Comparison of ENCODE assay signal across 9 cellular contexts in the genomic region with DNA sequence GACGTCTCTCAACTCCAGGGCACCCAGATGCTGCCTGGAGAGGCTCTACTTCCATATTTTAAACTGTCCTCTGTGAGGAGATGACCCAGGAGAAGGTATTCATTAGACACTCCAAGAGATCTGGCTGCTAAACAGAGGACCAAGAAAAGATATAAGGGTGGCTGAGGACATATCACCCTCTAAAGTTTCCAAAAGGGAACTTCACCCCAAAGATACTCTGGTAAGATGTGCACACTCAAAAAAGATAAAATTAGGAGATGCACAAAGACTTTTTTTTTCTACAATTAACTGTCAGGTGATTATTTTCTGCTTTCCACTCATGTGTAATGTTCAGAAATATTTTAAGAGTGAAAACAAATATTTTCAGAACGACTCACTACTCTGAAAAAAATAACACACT. TPM values are rescaled to one million over a fixed set of nuclear protein-coding genes. Genes with fewer than 3 reads are reported as not detected.
DNase-seq lines count a peak whose midpoint lies in the region; ATAC-seq and TF ChIP-seq lines count a peak whose summit lies in the region.
"Had no signal": no experiment of that assay in that cellular context is flagged by ENCODE, and none has a peak within 500 bp of the region (broad histone marks: within the 10 kb centered on the region; RNA-seq: fewer than 3 reads in every experiment).

No MANE protein-coding gene starts in this region.

- no peaks in the 10 kb centered on the region for H3K4me1 ChIP-seq in HUES6 (ENCODE audit: control insufficient read depth, insufficient read depth, low read length)
- H3K4me1 ChIP-seq in mesendoderm (ENCODE audit: control insufficient read depth, low read depth, low read length), result no peaks in the 10 kb centered on the region
- H3K4me1 ChIP-seq in upper lobe of left lung, result peaks cover 11 to 14% (median 12%) of the 10 kb centered on the region in 4 donors

- H3K4me3 Mint-ChIP-seq in activated naive CD8-positive, alpha-beta T cell treated with anti-CD3 and anti-CD28 coated beads, Interleukin-2, amount 10 ng/mL, durations not matched to agents 7 days and 5 days, result peak overlapping the region; percentile 86

- no peak for TF ChIP-seq POLR2A in upper lobe of left lung (IDR thresholded peaks at IDR 0.05)

- H3K36me3 ChIP-seq in HUES6 (ENCODE audit: control insufficient read depth, insufficient read depth, low read length), result peaks cover 21% of the 10 kb centered on the region
- no peaks in the 10 kb centered on the region for H3K36me3 ChIP-seq in mesendoderm (ENCODE audit: control insufficient read depth, insufficient read depth, low read length)
- no peaks in the 10 kb centered on the region for H3K36me3 ChIP-seq in upper lobe of left lung

- H3K4me1 Mint-ChIP-seq in activated naive CD8-positive, alpha-beta T cell treated with anti-CD3 and anti-CD28 coated beads, Interleukin-2, amount 10 ng/mL, durations not matched to agents 7 days and 5 days, result peaks cover 21% of the 10 kb centered on the region

- 0 out of 2 replicates have a peak, but pooled peaks have one; percentile 3 for TF ChIP-seq CTCF in C4-2B (conservative IDR thresholded peaks at IDR 0.05)
- TF ChIP-seq CTCF in upper lobe of left lung (IDR thresholded peaks at IDR 0.05), result no peak

- peaks cover 5% of the 10 kb centered on the region for H3K27me3 Mint-ChIP-seq in activated naive CD8-positive, alpha-beta T cell treated with anti-CD3 and anti-CD28 coated beads, Interleukin-2, amount 10 ng/mL, durations not matched to agents 7 days and 5 days

- peaks cover 15% of the 10 kb centered on the region for H3K9me3 Mint-ChIP-seq in activated naive CD8-positive, alpha-beta T cell treated with anti-CD3 and anti-CD28 coated beads, Interleukin-2, amount 10 ng/mL, durations not matched to agents 7 days and 5 days

- H4K5ac ChIP-seq in mesendoderm (ENCODE audit: low read length), result no peak overlapping the region

- H3K27me3 ChIP-seq in HUES6 (ENCODE audit: control insufficient read depth, insufficient read depth, low read length) (no peaks in the 10 kb centered on the region), mesendoderm (ENCODE audit: insufficient read depth, low read length, poor library complexity) (no peaks in the 10 kb centered on the region), upper lobe of left lung (no peaks in the 10 kb centered on the region)

- no peak overlapping the region for H3K9ac ChIP-seq in HUES6 (ENCODE audit: low read length)
- no peak overlapping the region for H3K9ac ChIP-seq in mesendoderm (ENCODE audit: low read length)

- H3K4ac ChIP-seq in mesendoderm (ENCODE audit: low read depth, low read length), result peak overlapping the region; percentile 66

- no peak overlapping the region for H2BK5ac ChIP-seq in mesendoderm (ENCODE audit: low read length)

- H3K27ac ChIP-seq in C4-2B (no peak overlapping the region), HUES6 (ENCODE audit: low read depth, low read length) (no peak overlapping the region), mesendoderm (ENCODE audit: low read depth, low read length) (no peak overlapping the region), upper lobe of left lung (no peak overlapping the region)

- peaks cover 41% of the 10 kb centered on the region for H3K79me2 ChIP-seq in mesendoderm (ENCODE audit: control insufficient read depth, insufficient read depth, low read length)

- no peak overlapping the region for H3K18ac ChIP-seq in mesendoderm (ENCODE audit: low read length)

- peaks cover 13% of the 10 kb centered on the region for H3K79me1 ChIP-seq in mesendoderm (ENCODE audit: low read length)

- no peak for TF ChIP-seq EP300 in upper lobe of left lung (IDR thresholded peaks at IDR 0.05)

- ATAC-seq in activated naive CD8-positive, alpha-beta T cell treated with anti-CD3 and anti-CD28 coated beads, Interleukin-2, amount 10 ng/mL, durations not matched to agents 7 days and 5 days (ENCODE audit: low read depth), result no peak
- no peak for ATAC-seq in upper lobe of left lung (ENCODE audit: low FRiP score in 2 of 2)

- no peak overlapping the region for H3K27ac Mint-ChIP-seq in activated naive CD8-positive, alpha-beta T cell treated with anti-CD3 and anti-CD28 coated beads, Interleukin-2, amount 10 ng/mL, durations not matched to agents 7 days and 5 days

- no CpG with 5 or more reads among the region's 2 CpGs for WGBS in mesendoderm (ENCODE audit: extremely low coverage, insufficient coverage, low lambda C conversion rate)
- WGBS in upper lobe of left lung, 2 donors, result 69 to 71% methylated on average over 2 of the region's 2 CpGs

- H2AK5ac ChIP-seq in mesendoderm (ENCODE audit: low read length), result no peak overlapping the region

- peak overlapping the region; percentile 3 for H3K4me2 ChIP-seq in mesendoderm (ENCODE audit: low read length)

- H3K56ac ChIP-seq in mesendoderm (ENCODE audit: low read length), result no peak overlapping the region

- peaks cover 14% of the 10 kb centered on the region for H3K36me3 Mint-ChIP-seq in activated naive CD8-positive, alpha-beta T cell treated with anti-CD3 and anti-CD28 coated beads, Interleukin-2, amount 10 ng/mL, durations not matched to agents 7 days and 5 days

- peaks cover 38% of the 10 kb centered on the region for H3K9me3 ChIP-seq in HUES6 (ENCODE audit: control insufficient read depth, insufficient read depth, low read depth, low read length)
- peaks cover 0 to 3% (median 0%) of the 10 kb centered on the region in 4 donors for H3K9me3 ChIP-seq in upper lobe of left lung

- POLR2A ChIA-PET in activated naive CD8-positive, alpha-beta T cell treated with anti-CD3 and anti-CD28 coated beads, Interleukin-2, amount 10 ng/mL, durations not matched to agents 7 days and 5 days (lab: Charles Lee), result no interaction called here

- H2BK120ac ChIP-seq in mesendoderm (ENCODE audit: low read depth, low read length), result no peak overlapping the region

- no peak for DNase-seq in activated naive CD8-positive, alpha-beta T cell treated with anti-CD3 and anti-CD28 coated beads, Interleukin-2, amount 10 ng/mL, durations not matched to agents 7 days and 5 days
- DNase-seq in mesendoderm (no peak), upper lobe of left lung (no peak), NK-92 (lab: John Stamatoyannopoulos, UW; ENCODE audit: unreplicated experiment) (no peak), LoVo (ENCODE audit: low spot score) (no peak), islet precursor cell (no peak)
- DNase-seq: stimulated activated CD4-positive, alpha-beta T cell treated with anti-CD3 and anti-CD28 coated beads, Interleukin-4, amount 100 ng/mL, for 4 hours had no signal

- H4K8ac ChIP-seq in mesendoderm (ENCODE audit: low read depth, low read length), result no peak overlapping the region

- H3K23ac ChIP-seq in mesendoderm (ENCODE audit: low read length), result no peak overlapping the region

- H2BK15ac ChIP-seq in mesendoderm (replicated peaks; ENCODE audit: low read depth), result no peak overlapping the region

- H3K4me3 ChIP-seq in HUES6 (ENCODE audit: low read depth, low read length) (peak overlapping the region; percentile 94), mesendoderm (ENCODE audit: low read length) (no peak overlapping the region), upper lobe of left lung (peak overlapping the region in 1 of 4 donors; percentile 86)

RNA-seq across cellular contexts. Expression of gene ZNF670, which starts 1.4 kb away (rescaled TPM):
- 1 to 10 TPM; 1.5 to 1.6 TPM for total RNA-seq in activated naive CD8-positive, alpha-beta T cell treated with anti-CD3 and anti-CD28 coated beads, Interleukin-2, amount 10 ng/mL, durations not matched to agents 7 days and 5 days
- 6.5 TPM for polyA plus RNA-seq in mesendoderm (2013, experiment 1 of 2)
- 5.9 TPM for polyA plus RNA-seq in mesendoderm (2013, experiment 2 of 2)
- 1 to 10 TPM in 5 of 6 donors, under 1 TPM in 1; 0.67 to 4.7 (median 2.3) TPM for total RNA-seq in upper lobe of left lung

RNA-seq across cellular contexts. Expression of gene ZNF669, which starts 26.9 kb away (rescaled TPM):
- total RNA-seq in activated naive CD8-positive, alpha-beta T cell treated with anti-CD3 and anti-CD28 coated beads, Interleukin-2, amount 10 ng/mL, durations not matched to agents 7 days and 5 days, result 10 to 100 TPM; 12.8 to 14.1 TPM
- 11.9 TPM for polyA plus RNA-seq in mesendoderm (2013, experiment 1 of 2)
- polyA plus RNA-seq in mesendoderm (2013, experiment 2 of 2), result 10.9 TPM
- total RNA-seq in upper lobe of left lung, result 10 to 100 TPM in 1 of 6 donors, 1 to 10 TPM in 5; 2.3 to 11.5 (median 6.9) TPM
